ENCODE assay signal across 16 cellular contexts in the genomic region with DNA sequence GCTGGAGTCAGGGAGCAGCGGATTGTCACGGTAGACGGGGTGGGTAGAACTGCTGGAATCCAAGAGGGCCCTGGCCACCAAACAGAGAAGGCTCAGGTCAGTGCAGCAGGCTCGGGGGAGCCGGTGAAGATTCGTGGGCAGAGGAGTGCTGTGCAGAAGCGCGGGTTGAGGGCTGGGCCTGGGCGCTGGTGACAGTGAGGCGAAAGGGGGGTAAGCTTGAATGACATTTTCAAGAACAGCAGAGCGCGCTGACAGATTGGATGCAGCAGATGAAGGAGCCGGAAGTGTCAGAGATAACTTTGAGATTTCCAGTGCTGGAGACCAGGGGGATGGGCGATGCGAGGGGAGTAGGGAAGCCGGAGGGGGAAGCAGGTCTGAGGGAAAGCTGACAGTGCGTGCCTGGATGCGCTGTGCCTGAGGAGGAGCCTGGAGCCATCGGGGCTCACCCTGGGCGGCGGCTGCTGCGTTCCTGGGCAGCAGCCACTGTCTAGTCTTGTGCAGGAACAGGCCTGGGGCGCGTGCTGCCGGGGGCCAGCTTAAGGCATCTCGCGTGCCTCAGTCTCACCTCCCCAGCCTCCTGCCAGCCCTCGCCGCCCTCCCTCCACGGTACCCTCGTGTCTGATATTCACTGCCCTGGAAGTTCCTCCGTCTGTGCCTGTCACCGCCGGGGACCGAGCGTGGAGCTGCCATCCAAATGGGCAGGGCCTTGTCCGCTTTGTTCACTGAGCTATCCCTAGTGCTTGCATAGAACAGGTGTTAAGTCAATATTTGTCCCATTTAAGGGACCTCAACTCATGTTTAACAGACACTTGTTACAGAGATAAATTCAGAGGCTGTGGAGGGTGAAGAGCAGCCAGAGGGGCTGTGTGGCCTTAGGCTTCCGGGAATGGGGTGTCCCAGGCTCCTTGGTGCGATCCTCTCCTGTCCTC. TPM values are rescaled to one million over a fixed set of nuclear protein-coding genes. Genes with fewer than 3 reads are reported as not detected.
A peak's percentile ranks its signal among the peaks of the same experiment; 100 is the strongest.
DNase-seq lines count a peak whose midpoint lies in the region; ATAC-seq and TF ChIP-seq lines count a peak whose summit lies in the region.
"Had no signal": no experiment of that assay in that cellular context is flagged by ENCODE, and none has a peak within 500 bp of the region (broad histone marks: within the 10 kb centered on the region; RNA-seq: fewer than 3 reads in every experiment).

No MANE protein-coding gene starts in this region.

- peaks cover 20% of the 10 kb centered on the region for H3K27me3 ChIP-seq in lower lobe of right lung (ENCODE audit: low read depth)
- peaks cover 31% of the 10 kb centered on the region for H3K27me3 ChIP-seq in upper lobe of right lung
- H3K27me3 ChIP-seq in Karpas-422 (ENCODE audit: low read length): no peaks in the 10 kb centered on the region
- H3K27me3 ChIP-seq in colonic mucosa: peaks cover 25% of the 10 kb centered on the region

- no peaks in the 10 kb centered on the region for H3K9me3 ChIP-seq in lower lobe of right lung
- no peaks in the 10 kb centered on the region for H3K9me3 ChIP-seq in upper lobe of right lung
- H3K9me3 ChIP-seq in Karpas-422 (ENCODE audit: low read length): no peaks in the 10 kb centered on the region
- H3K9me3 ChIP-seq in colonic mucosa: no peaks in the 10 kb centered on the region
- H3K9me3 ChIP-seq: tibial artery had no signal

- H3K27ac Mint-ChIP-seq in chondrocyte (ENCODE audit: unreplicated experiment): peak overlapping the region; percentile 65
- H3K27ac Mint-ChIP-seq: activated CD8-positive, alpha-beta memory T cell treated with anti-CD3 and anti-CD28 coated beads, Interleukin-2, amount 10 ng/mL, durations not matched to agents 7 days and 5 days; activated naive CD4-positive, alpha-beta T cell treated with anti-CD3 and anti-CD28 coated beads, Interleukin-2, amount 50 U/mL, for 24 hours; IgD-negative memory B cell had no signal

- H3K4me2 ChIP-seq in Karpas-422 (ENCODE audit: low read depth, low read length, poor library complexity, severe bottlenecking): no peak overlapping the region

- no peaks in the 10 kb centered on the region for H4K20me1 ChIP-seq in Karpas-422 (ENCODE audit: insufficient read depth, low read depth, low read length)

- peak overlapping the region; percentile 74 for H3K27ac ChIP-seq in lower lobe of right lung
- peak overlapping the region; percentile 70 for H3K27ac ChIP-seq in upper lobe of right lung
- H3K27ac ChIP-seq in Karpas-422 (ENCODE audit: low read length): no peak overlapping the region
- H3K27ac ChIP-seq in colonic mucosa: no peak overlapping the region
- H3K27ac ChIP-seq: tibial artery had no signal

- ATAC-seq in lower lobe of right lung (peak in 1 of 2 donors; percentile 7), upper lobe of right lung (no peak), GM19455 (IDR thresholded peaks at IDR 0.05; ENCODE audit: unreplicated experiment) (no peak)
- ATAC-seq: activated CD8-positive, alpha-beta memory T cell treated with anti-CD3 and anti-CD28 coated beads, Interleukin-2, amount 10 ng/mL, durations not matched to agents 7 days and 5 days had no signal

- intact Hi-C loops in lower lobe of right lung (cut with DNase I): loop anchor here (10.0 kb wide), 1 partner anchor 178 kb away; no protein-coding TSS in a partner anchor
- intact Hi-C loops in upper lobe of right lung (cut with DNase I): no loop called here
- intact Hi-C loops in colonic mucosa (cut with DNase I): loop anchor here (10.0 kb wide), 2 partner anchors 288 to 678 kb away; no protein-coding TSS in a partner anchor

- H3K9ac ChIP-seq in Karpas-422 (ENCODE audit: low read length) (no peak overlapping the region), colonic mucosa (ENCODE audit: low read depth in 2 of 2, low read length in 2 of 2) (no peak overlapping the region)

- no peak overlapping the region for H3K4me3 Mint-ChIP-seq in chondrocyte (ENCODE audit: unreplicated experiment)
- H3K4me3 Mint-ChIP-seq: activated CD8-positive, alpha-beta memory T cell treated with anti-CD3 and anti-CD28 coated beads, Interleukin-2, amount 10 ng/mL, durations not matched to agents 7 days and 5 days; activated naive CD4-positive, alpha-beta T cell treated with anti-CD3 and anti-CD28 coated beads, Interleukin-2, amount 50 U/mL, for 24 hours had no signal

- no peak overlapping the region for H3K4me3 ChIP-seq in lower lobe of right lung
- H3K4me3 ChIP-seq in upper lobe of right lung: no peak overlapping the region
- H3K4me3 ChIP-seq in Karpas-422 (ENCODE audit: low read length): no peak overlapping the region
- H3K4me3 ChIP-seq in colonic mucosa: no peak overlapping the region
- H3K4me3 ChIP-seq: tibial artery had no signal

- DNase-seq in activated effector memory CD4-positive, alpha-beta T cell treated with anti-CD3 and anti-CD28 coated beads, Interleukin-2, amount 50 U/mL, for 16 hours: peak; percentile 47
- DNase-seq in activated effector memory CD4-positive, alpha-beta T cell treated with Interleukin-2 at 50 U/mL for 16 hours: no peak
- peak; percentile 86 for DNase-seq in chondrocyte (ENCODE audit: low spot score)
- DNase-seq in lower lobe of right lung: peak; percentile 47
- peak; percentile 62 for DNase-seq in upper lobe of right lung
- DNase-seq in Karpas-422: no peak
- DNase-seq in colonic mucosa: no peak
- DNase-seq: activated CD8-positive, alpha-beta memory T cell treated with anti-CD3 and anti-CD28 coated beads, Interleukin-2, amount 10 ng/mL, durations not matched to agents 7 days and 5 days; central memory CD4-positive, alpha-beta T cell; DMS79; NCI-H1105 treated with DMSO at 0.1 percent for 48 hours had no signal

- H3K4me1 ChIP-seq in lower lobe of right lung (peaks cover 5% of the 10 kb centered on the region), upper lobe of right lung (peaks cover 4% of the 10 kb centered on the region), Karpas-422 (ENCODE audit: low read length) (no peaks in the 10 kb centered on the region), colonic mucosa (no peaks in the 10 kb centered on the region)

- H2AFZ ChIP-seq in Karpas-422 (ENCODE audit: low read length): no peak overlapping the region

- H3K9me3 Mint-ChIP-seq in chondrocyte (ENCODE audit: low read depth): no peaks in the 10 kb centered on the region
- H3K9me3 Mint-ChIP-seq: activated naive CD4-positive, alpha-beta T cell treated with anti-CD3 and anti-CD28 coated beads, Interleukin-2, amount 50 U/mL, for 24 hours; IgD-negative memory B cell had no signal

- H3K36me3 ChIP-seq in lower lobe of right lung: no peaks in the 10 kb centered on the region
- H3K36me3 ChIP-seq in upper lobe of right lung: no peaks in the 10 kb centered on the region
- no peaks in the 10 kb centered on the region for H3K36me3 ChIP-seq in Karpas-422 (ENCODE audit: insufficient read depth, low read length)
- no peaks in the 10 kb centered on the region for H3K36me3 ChIP-seq in colonic mucosa
- H3K36me3 ChIP-seq: tibial artery had no signal

- H3K4me1 Mint-ChIP-seq in chondrocyte (ENCODE audit: low read depth): peaks cover 16% of the 10 kb centered on the region
- H3K4me1 Mint-ChIP-seq: activated CD8-positive, alpha-beta memory T cell treated with anti-CD3 and anti-CD28 coated beads, Interleukin-2, amount 10 ng/mL, durations not matched to agents 7 days and 5 days; activated naive CD4-positive, alpha-beta T cell treated with anti-CD3 and anti-CD28 coated beads, Interleukin-2, amount 50 U/mL, for 24 hours; IgD-negative memory B cell had no signal

- TF ChIP-seq CTCF in chondrocyte (IDR thresholded peaks at IDR 0.05): no peak
- TF ChIP-seq CTCF in lower lobe of right lung (IDR thresholded peaks at IDR 0.05): no peak
- no peak for TF ChIP-seq CTCF in upper lobe of right lung (IDR thresholded peaks at IDR 0.05)
- TF ChIP-seq CTCF in colonic mucosa (IDR thresholded peaks at IDR 0.05): no peak

- H3K9me2 ChIP-seq in Karpas-422 (replicated peaks; ENCODE audit: insufficient read depth, low read length): no peaks in the 10 kb centered on the region

- H3K36me3 Mint-ChIP-seq in chondrocyte (ENCODE audit: low read depth): no peaks in the 10 kb centered on the region
- H3K36me3 Mint-ChIP-seq: activated CD8-positive, alpha-beta memory T cell treated with anti-CD3 and anti-CD28 coated beads, Interleukin-2, amount 10 ng/mL, durations not matched to agents 7 days and 5 days; activated naive CD4-positive, alpha-beta T cell treated with anti-CD3 and anti-CD28 coated beads, Interleukin-2, amount 50 U/mL, for 24 hours had no signal

- H3K79me2 ChIP-seq in Karpas-422 (ENCODE audit: low read length): no peaks in the 10 kb centered on the region

- peaks cover 2% of the 10 kb centered on the region for H3K27me3 Mint-ChIP-seq in chondrocyte (ENCODE audit: low read depth)

RNA-seq across cellular contexts. Expression of gene GRIK4, which starts 5.2 kb away (rescaled TPM):
- total RNA-seq in chondrocyte (0.37 to 0.51 TPM (median 0.49 TPM) in 3 replicates), lower lobe of right lung (2.2 TPM), upper lobe of right lung (4.3 TPM), colonic mucosa (under 1 TPM; 0.10 to 0.21 TPM)
- total RNA-seq in Karpas-422 (2014; rRNA removed; shearing (Covaris generic); ENCODE audit: low replicate concordance): not detected in 2 replicates
- total RNA-seq: A673 had no signal

Comparison
In these comparisons a context has a peak if more than half of its experiments do, and no peak if none do; other contexts are left out.
1. DNase-seq: peak in activated effector memory CD4-positive, alpha-beta T cell treated with anti-CD3 and anti-CD28 coated beads, Interleukin-2, amount 50 U/mL, for 16 hours (single experiment), chondrocyte (single experiment), lower lobe of right lung (single experiment) and upper lobe of right lung (single experiment); none in activated effector memory CD4-positive, alpha-beta T cell treated with Interleukin-2 at 50 U/mL for 16 hours (single experiment), Karpas-422 (single experiment) and colonic mucosa (single experiment).
2. H3K27ac ChIP-seq: peak in lower lobe of right lung (single experiment) and upper lobe of right lung (single experiment); none in Karpas-422 (single experiment) and colonic mucosa (single experiment).